17 cellular contexts compared by ENCODE assay signal in the genomic region with DNA sequence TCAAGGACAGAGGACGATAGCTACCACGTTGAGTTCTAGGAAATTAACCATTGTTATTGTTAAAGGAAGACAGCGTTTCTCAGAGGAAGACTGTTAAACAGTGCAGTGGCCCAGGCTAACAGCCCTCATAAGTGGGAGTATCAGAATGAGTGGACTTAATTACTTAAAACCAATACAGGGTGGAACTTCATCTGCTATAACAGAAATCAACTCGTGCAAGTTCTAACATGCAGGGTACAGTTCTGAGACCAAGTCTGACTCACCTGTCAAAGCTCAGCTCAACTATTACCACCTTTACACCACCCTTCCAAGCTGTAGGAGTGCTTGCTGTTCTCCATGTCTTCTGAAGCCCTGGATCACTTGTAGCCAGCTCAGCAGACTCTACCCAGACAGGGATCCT. TPM values are rescaled to one million over a fixed set of nuclear protein-coding genes. Genes with fewer than 3 reads are reported as not detected.
DNase-seq lines count a peak whose midpoint lies in the region; ATAC-seq and TF ChIP-seq lines count a peak whose summit lies in the region.
"Had no signal": no experiment of that assay in that cellular context is flagged by ENCODE, and none has a peak within 500 bp of the region (broad histone marks: within the 10 kb centered on the region; RNA-seq: fewer than 3 reads in every experiment).

No MANE protein-coding gene starts in this region.

- H3K9me3 ChIP-seq in DOHH2 (ENCODE audit: control insufficient read depth, insufficient read depth, low read length) (no peaks in the 10 kb centered on the region), neuronal stem cell (replicated peaks in 1 of 2; ENCODE audit: control insufficient read depth in 2 of 2, insufficient read depth in 1 of 2, low read depth in 1 of 2, low read length in 2 of 2) (no peaks in the 10 kb centered on the region)

- no peaks in the 10 kb centered on the region for H4K20me1 ChIP-seq in DOHH2 (ENCODE audit: control insufficient read depth, insufficient read depth, low read depth, low read length)

- no peaks in the 10 kb centered on the region for H3K9me2 ChIP-seq in DOHH2 (replicated peaks; ENCODE audit: control insufficient read depth, low read length)

- H3K23ac ChIP-seq in neuronal stem cell (ENCODE audit: low read depth, low read length, poor library complexity) = no peak overlapping the region

- POLR2A ChIA-PET in RWPE1 (lab: Yijun Ruan, JAX; ENCODE audit: low non-redundant PET) = no interaction called here

- H3K27me3 ChIP-seq in DOHH2 (ENCODE audit: control insufficient read depth, low read length) = no peaks in the 10 kb centered on the region
- H3K27me3 ChIP-seq in neuronal stem cell (ENCODE audit: control insufficient read depth in 3 of 3, insufficient read depth in 3 of 3, low read depth in 1 of 3, low read length in 3 of 3) = no peaks in the 10 kb centered on the region
- H3K27me3 ChIP-seq: hepatocyte had no signal

- no peaks in the 10 kb centered on the region for H3K79me1 ChIP-seq in neuronal stem cell (ENCODE audit: low read depth, low read length)

- CTCF ChIA-PET in RWPE1 (lab: Yijun Ruan, JAX) = interaction anchor here (0.7 kb wide), 1 partner anchor 36 kb away, joined by 3 read pairs; no protein-coding TSS in a partner anchor

- no peak overlapping the region for H4K8ac ChIP-seq in neuronal stem cell (ENCODE audit: low read depth, low read length)

- H3K4me3 ChIP-seq in DOHH2 (ENCODE audit: low read length) = no peak overlapping the region
- no peak overlapping the region for H3K4me3 ChIP-seq in neuronal stem cell (ENCODE audit: low read length in 2 of 2)
- H3K4me3 ChIP-seq: hepatocyte, K562 had no signal

- H3K4me2 ChIP-seq in DOHH2 (ENCODE audit: low read length) (peak overlapping the region; percentile 46), neuronal stem cell (ENCODE audit: insufficient read depth, low read length, poor library complexity, severe bottlenecking) (no peak overlapping the region)
- H3K4me2 ChIP-seq: hepatocyte had no signal

- H3K79me2 ChIP-seq in DOHH2 (ENCODE audit: control insufficient read depth, low read length) = peaks cover 33% of the 10 kb centered on the region
- H3K79me2 ChIP-seq: hepatocyte had no signal

- no peak overlapping the region for H3K9ac ChIP-seq in neuronal stem cell (ENCODE audit: low read depth, low read length, poor library complexity)

- H3K4me1 ChIP-seq in DOHH2 (ENCODE audit: control insufficient read depth, low read length) (peaks cover 91% of the 10 kb centered on the region), neuronal stem cell (ENCODE audit: control insufficient read depth in 2 of 2, insufficient read depth in 1 of 2, low read depth in 1 of 2, low read length in 2 of 2) (peaks cover 0 to 6% of the 10 kb centered on the region in 2 donors)

- H3K27ac ChIP-seq in DOHH2 (ENCODE audit: low read depth, low read length) = no peak overlapping the region
- H3K27ac ChIP-seq in RWPE1 = no peak overlapping the region
- no peak overlapping the region for H3K27ac ChIP-seq in neuronal stem cell (replicated peaks; ENCODE audit: low read length)
- H3K27ac ChIP-seq in caudate nucleus (ENCODE audit: low read depth, low read length) = no peak overlapping the region
- H3K27ac ChIP-seq: hepatocyte had no signal

- no peak overlapping the region for H3K14ac ChIP-seq in neuronal stem cell (ENCODE audit: low read length)

- no peak overlapping the region for H3K18ac ChIP-seq in neuronal stem cell (ENCODE audit: low read length)

- H3K36me3 ChIP-seq in DOHH2 (ENCODE audit: control insufficient read depth, low read length) (no peaks in the 10 kb centered on the region; the same call in 1 of the 2 replicates), neuronal stem cell (replicated peaks in 1 of 2; ENCODE audit: control insufficient read depth in 2 of 2, insufficient read depth in 2 of 2, low read length in 2 of 2) (no peaks in the 10 kb centered on the region)

- no peak overlapping the region for H2BK15ac ChIP-seq in neuronal stem cell (ENCODE audit: low read length)

- DNase-seq in RWPE1 (ENCODE audit: low spot score) (peak; percentile 66), NCI-H187 treated with DMSO at 0.1 percent for 48 hours (lab: John Stamatoyannopoulos, UW) (no peak), neuronal stem cell (ENCODE audit: low spot score) (no peak), caudate nucleus (lab: John Stamatoyannopoulos, UW) (no peak), CD1c-positive myeloid dendritic cell (ENCODE audit: extremely low spot score) (no peak)
- DNase-seq: activated naive CD4-positive, alpha-beta T cell treated with anti-CD3 and anti-CD28 coated beads for 36 hours; dermis blood vessel endothelial cell; GDM1; H7; retina; RPMI8226 had no signal

- H3F3A ChIP-seq in DOHH2 (ENCODE audit: control insufficient read depth, insufficient read depth) = peaks cover 21% of the 10 kb centered on the region

- no peak overlapping the region for H2BK5ac ChIP-seq in neuronal stem cell (ENCODE audit: low read length)

- H4K91ac ChIP-seq in neuronal stem cell (ENCODE audit: low read depth, low read length, poor library complexity) = no peak overlapping the region

- no peak overlapping the region for H2AK5ac ChIP-seq in neuronal stem cell (ENCODE audit: low read depth, low read length)

- ATAC-seq in GM19023 (IDR thresholded peaks at IDR 0.05; ENCODE audit: unreplicated experiment) = peak; percentile 36
- ATAC-seq in HG02798 (IDR thresholded peaks at IDR 0.05; ENCODE audit: poor library complexity, unreplicated experiment) = peak; percentile 48
- ATAC-seq: K562, WTC11 had no signal

- no peak overlapping the region for H3K4ac ChIP-seq in neuronal stem cell (ENCODE audit: low read length)

- no peak overlapping the region for H2BK12ac ChIP-seq in neuronal stem cell (ENCODE audit: low read length)

- TF ChIP-seq CTCF in DOHH2 (IDR thresholded peaks at IDR 0.05; ENCODE audit: low read depth, low read length, poor library complexity, severe bottlenecking) = no peak
- TF ChIP-seq CTCF in RWPE1 (conservative IDR thresholded peaks at IDR 0.05; ENCODE audit: low read depth) = no peak

- WGBS in neuronal stem cell (ENCODE audit: extremely low coverage in 2 of 2, insufficient read length in 2 of 2, insufficient replicate concordance in 1 of 2), 2 donors = no CpG with 5 or more reads among the region's 4 CpGs

- H2AFZ ChIP-seq in neuronal stem cell (ENCODE audit: low read length) = no peak overlapping the region
- H2AFZ ChIP-seq: hepatocyte had no signal

- no peak overlapping the region for H2BK120ac ChIP-seq in neuronal stem cell (ENCODE audit: low read depth, low read length)

RNA-seq across cellular contexts. Expression of a gene that starts 26.4 kb away (rescaled TPM):
- polyA plus RNA-seq in neuronal stem cell (2013, experiment 1 of 2) = not detected
- polyA plus RNA-seq in neuronal stem cell (2013, experiment 2 of 2) = 0.01 TPM
- polyA plus RNA-seq: K562 had no signal

RNA-seq across cellular contexts. Expression of a gene that starts 59.5 kb away (rescaled TPM):
- polyA plus RNA-seq in neuronal stem cell (2013, experiment 1 of 2) = 0.06 TPM
- 0.03 TPM for polyA plus RNA-seq in neuronal stem cell (2013, experiment 2 of 2)
- polyA plus RNA-seq: K562 had no signal
